In genomic region chr15:76196286-76196948, GRCh38 we compare ENCODE assay signal across 8 cellular contexts.
A peak's percentile ranks its signal among the peaks of the same experiment; 100 is the strongest.
DNase-seq lines count a peak whose midpoint lies in the region; ATAC-seq and TF ChIP-seq lines count a peak whose summit lies in the region.

No MANE protein-coding gene starts in this region.

- no peaks in the 10 kb centered on the region for H3K27me3 ChIP-seq in SJSA1 (replicated peaks)
- H3K27me3 ChIP-seq in esophagus squamous epithelium = peaks cover 0 to 22% (median 0%) of the 10 kb centered on the region in 4 donors
- no peaks in the 10 kb centered on the region for H3K27me3 ChIP-seq in neuronal stem cell (ENCODE audit: control insufficient read depth in 3 of 3, insufficient read depth in 3 of 3, low read depth in 1 of 3, low read length in 3 of 3)

- H3K27ac Mint-ChIP-seq in natural killer cell = no peak overlapping the region
- no peak overlapping the region for H3K27ac Mint-ChIP-seq in natural killer cell treated with Interleukin-12 subunit alpha and Interleukin-12 subunit beta and Interleukin-15 and Interleukin-18, amount 100 ng/mL, for 72 hours

- H2BK12ac ChIP-seq in neuronal stem cell (ENCODE audit: low read length) = no peak overlapping the region

- no peak for TF ChIP-seq POLR2A in esophagus squamous epithelium (IDR thresholded peaks at IDR 0.05)

- H2BK5ac ChIP-seq in neuronal stem cell (ENCODE audit: low read length) = no peak overlapping the region

- H3K27ac ChIP-seq in SJSA1 (no peak overlapping the region), esophagus squamous epithelium (peak overlapping the region; percentile 77 to 87 (median 81)), neuronal stem cell (replicated peaks; ENCODE audit: low read length) (no peak overlapping the region)

- H3K4me2 ChIP-seq in neuronal stem cell (ENCODE audit: insufficient read depth, low read length, poor library complexity, severe bottlenecking) = no peak overlapping the region

- ATAC-seq in natural killer cell (peak in 2 of 3 donors; percentile 29 to 49), HG03457 (IDR thresholded peaks at IDR 0.05; ENCODE audit: unreplicated experiment) (no peak), HG02852 (IDR thresholded peaks at IDR 0.05; ENCODE audit: unreplicated experiment) (no peak), HG03565 (IDR thresholded peaks at IDR 0.05; ENCODE audit: unreplicated experiment) (no peak)
- no peak for ATAC-seq in natural killer cell treated with Interleukin-12 subunit alpha and Interleukin-12 subunit beta and Interleukin-15 and Interleukin-18, amount 100 ng/mL, for 72 hours

- H2AK5ac ChIP-seq in neuronal stem cell (ENCODE audit: low read depth, low read length) = peak overlapping the region; percentile 60

- H3K9ac ChIP-seq in neuronal stem cell (ENCODE audit: low read depth, low read length, poor library complexity) = no peak overlapping the region

- intact Hi-C loops in natural killer cell (cut with micrococcal nuclease) (no loop called here), esophagus squamous epithelium (cut with DNase I) (loop anchor here (10.0 kb wide), 1 partner anchor 128 kb away; no protein-coding TSS in a partner anchor)

- peaks cover 0 to 3% of the 10 kb centered on the region in 2 donors for H3K27me3 Mint-ChIP-seq in natural killer cell (ENCODE audit: low read depth in 2 of 2)
- no peaks in the 10 kb centered on the region for H3K27me3 Mint-ChIP-seq in natural killer cell treated with Interleukin-12 subunit alpha and Interleukin-12 subunit beta and Interleukin-15 and Interleukin-18, amount 100 ng/mL, for 72 hours

- peak overlapping the region; percentile 69 for H2AFZ ChIP-seq in neuronal stem cell (ENCODE audit: low read length)

- peak overlapping the region; percentile 30 for H3K23ac ChIP-seq in neuronal stem cell (ENCODE audit: low read depth, low read length, poor library complexity)

- H3K18ac ChIP-seq in neuronal stem cell (ENCODE audit: low read length) = no peak overlapping the region

- no peaks in the 10 kb centered on the region for H3K79me1 ChIP-seq in neuronal stem cell (ENCODE audit: low read depth, low read length)

- H3K4me1 Mint-ChIP-seq in natural killer cell = peaks cover 10 to 23% of the 10 kb centered on the region in 2 donors
- H3K4me1 Mint-ChIP-seq in natural killer cell treated with Interleukin-12 subunit alpha and Interleukin-12 subunit beta and Interleukin-15 and Interleukin-18, amount 100 ng/mL, for 72 hours (ENCODE audit: low read depth in 2 of 2) = peaks cover 0 to 10% of the 10 kb centered on the region in 2 donors

- H2BK120ac ChIP-seq in neuronal stem cell (ENCODE audit: low read depth, low read length) = no peak overlapping the region

- H3K4me3 Mint-ChIP-seq in natural killer cell = no peak overlapping the region
- no peak overlapping the region for H3K4me3 Mint-ChIP-seq in natural killer cell treated with Interleukin-12 subunit alpha and Interleukin-12 subunit beta and Interleukin-15 and Interleukin-18, amount 100 ng/mL, for 72 hours

- no peaks in the 10 kb centered on the region for H3K9me3 Mint-ChIP-seq in natural killer cell
- no peaks in the 10 kb centered on the region for H3K9me3 Mint-ChIP-seq in natural killer cell treated with Interleukin-12 subunit alpha and Interleukin-12 subunit beta and Interleukin-15 and Interleukin-18, amount 100 ng/mL, for 72 hours

- H3K4me3 ChIP-seq in SJSA1 (no peak overlapping the region), esophagus squamous epithelium (peak overlapping the region in 1 of 4 donors; percentile 16), neuronal stem cell (ENCODE audit: low read length in 2 of 2) (no peak overlapping the region)

- H3K36me3 ChIP-seq in SJSA1 = no peaks in the 10 kb centered on the region
- H3K36me3 ChIP-seq in esophagus squamous epithelium = no peaks in the 10 kb centered on the region
- no peaks in the 10 kb centered on the region for H3K36me3 ChIP-seq in neuronal stem cell (replicated peaks in 1 of 2; ENCODE audit: control insufficient read depth in 2 of 2, insufficient read depth in 2 of 2, low read length in 2 of 2)

- H2BK15ac ChIP-seq in neuronal stem cell (ENCODE audit: low read length) = no peak overlapping the region

- H3K36me3 Mint-ChIP-seq in natural killer cell = no peaks in the 10 kb centered on the region
- no peaks in the 10 kb centered on the region for H3K36me3 Mint-ChIP-seq in natural killer cell treated with Interleukin-12 subunit alpha and Interleukin-12 subunit beta and Interleukin-15 and Interleukin-18, amount 100 ng/mL, for 72 hours

- no peak for DNase-seq in natural killer cell
- DNase-seq in natural killer cell treated with Interleukin-12 subunit alpha and Interleukin-12 subunit beta and Interleukin-15 and Interleukin-18, amount 100 ng/mL, for 72 hours (ENCODE audit: low spot score) = no peak
- peak; percentile 68 to 80 for DNase-seq in SJSA1 (ENCODE audit: low read depth in 1 of 2, low spot score in 2 of 2)
- DNase-seq in esophagus squamous epithelium (lab: John Stamatoyannopoulos, UW) = no peak
- no peak for DNase-seq in neuronal stem cell (ENCODE audit: low spot score)

- no peak overlapping the region for H4K91ac ChIP-seq in neuronal stem cell (ENCODE audit: low read depth, low read length, poor library complexity)

- H3K4me1 ChIP-seq in SJSA1 (replicated peaks) = peaks cover 38% of the 10 kb centered on the region
- peaks cover 33 to 76% (median 43%) of the 10 kb centered on the region in 3 donors for H3K4me1 ChIP-seq in esophagus squamous epithelium
- H3K4me1 ChIP-seq in neuronal stem cell (ENCODE audit: control insufficient read depth in 2 of 2, insufficient read depth in 1 of 2, low read depth in 1 of 2, low read length in 2 of 2) = peaks cover 7 to 21% of the 10 kb centered on the region in 2 donors

- peak overlapping the region; percentile 5 for H3K14ac ChIP-seq in neuronal stem cell (ENCODE audit: low read length)

- no peak overlapping the region for H3K4ac ChIP-seq in neuronal stem cell (ENCODE audit: low read length)

- H3K9me3 ChIP-seq in SJSA1 (replicated peaks) (no peaks in the 10 kb centered on the region), esophagus squamous epithelium (no peaks in the 10 kb centered on the region), neuronal stem cell (replicated peaks in 1 of 2; ENCODE audit: control insufficient read depth in 2 of 2, insufficient read depth in 1 of 2, low read depth in 1 of 2, low read length in 2 of 2) (no peaks in the 10 kb centered on the region)

- TF ChIP-seq CTCF in natural killer cell (IDR thresholded peaks at IDR 0.05) (no peak), esophagus squamous epithelium (IDR thresholded peaks at IDR 0.05) (no peak)

- WGBS in esophagus squamous epithelium, 2 donors = 0 to 13% methylated on average over 1 to 4 of the region's 8 CpGs
- WGBS in neuronal stem cell (ENCODE audit: extremely low coverage in 2 of 2, insufficient read length in 2 of 2, insufficient replicate concordance in 1 of 2), 2 donors = no CpG with 5 or more reads among the region's 8 CpGs

- no peak overlapping the region for H4K8ac ChIP-seq in neuronal stem cell (ENCODE audit: low read depth, low read length)

Comparison
In these comparisons a context has a peak if more than half of its experiments do, and no peak if none do; other contexts are left out.
1. ATAC-seq: peak in natural killer cell (2 of 3); none in natural killer cell treated with Interleukin-12 subunit alpha and Interleukin-12 subunit beta and Interleukin-15 and Interleukin-18, amount 100 ng/mL, for 72 hours (0 of 2), HG03457 (single experiment), HG02852 (single experiment) and HG03565 (single experiment).
2. DNase-seq: peak in SJSA1 (2 of 2); none in natural killer cell (single experiment), natural killer cell treated with Interleukin-12 subunit alpha and Interleukin-12 subunit beta and Interleukin-15 and Interleukin-18, amount 100 ng/mL, for 72 hours (single experiment), esophagus squamous epithelium (single experiment) and neuronal stem cell (single experiment).
3. H3K27ac ChIP-seq: peak in esophagus squamous epithelium (4 of 4); none in SJSA1 (single experiment) and neuronal stem cell (single experiment).